In the genomic region with DNA sequence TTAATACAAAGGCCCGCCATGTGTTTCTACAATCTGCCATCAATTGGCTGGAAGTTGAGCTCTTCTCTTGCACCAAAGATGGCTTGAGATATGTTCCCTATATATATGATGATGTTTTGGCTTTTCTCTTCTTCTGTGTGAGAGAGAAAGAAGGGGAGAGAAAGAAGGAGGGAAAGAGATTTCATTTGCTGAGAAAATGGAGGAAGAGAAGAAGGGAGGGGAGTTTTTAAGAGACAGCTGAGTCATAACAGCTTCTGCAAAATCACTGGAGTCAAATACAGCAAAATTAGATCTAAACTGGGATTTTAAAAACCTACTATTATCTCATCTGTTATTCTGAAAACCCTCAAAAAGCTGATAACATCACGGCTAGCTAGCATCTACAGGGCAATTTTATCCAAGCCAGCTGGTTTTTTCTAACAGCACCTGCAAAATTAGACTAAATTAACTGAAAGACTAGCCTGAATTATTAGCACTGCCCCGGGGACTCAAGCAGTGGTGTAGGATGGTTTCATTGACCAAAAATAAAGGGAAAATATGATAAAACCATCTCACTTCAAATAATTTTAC, we compare ENCODE assay signal across 30 cellular contexts.
"Had no signal": no experiment of that assay in that cellular context is flagged by ENCODE, and none has a peak within 500 bp of the region (broad histone marks: within the 10 kb centered on the region; RNA-seq: fewer than 3 reads in every experiment).

No MANE protein-coding gene starts in this region.

- H3K36me3 ChIP-seq: colonic mucosa, gastroesophageal sphincter, heart right ventricle, left lung, neural progenitor cell, right lobe of liver, suprapubic skin had no signal

- H3K4me3 ChIP-seq: colonic mucosa, gastroesophageal sphincter, heart right ventricle, left lung, mucosa of descending colon, neural progenitor cell, right lobe of liver, suprapubic skin had no signal

- H3K27ac Mint-ChIP-seq: dendritic cell treated with granulocyte-macrophage colony-stimulating factor and Interleukin-4, amounts not matched to agents 40 ng/mL and 50 ng/mL, for 4 days; endodermal cell; mesothelial cell of epicardium; nephron; neural progenitor cell; progenitor cell of endocrine pancreas; stimulated activated naive CD8-positive, alpha-beta T cell treated with anti-CD3 and anti-CD28 coated beads, Interleukin-15, amount 100 ng/mL, for 72 hours had no signal

- H3K4me1 Mint-ChIP-seq: mesothelial cell of epicardium; naive B cell; nephron; neural progenitor cell; stimulated activated naive CD8-positive, alpha-beta T cell treated with anti-CD3 and anti-CD28 coated beads, Interleukin-15, amount 100 ng/mL, for 72 hours had no signal

- H3K4me3 Mint-ChIP-seq: dendritic cell treated with granulocyte-macrophage colony-stimulating factor and Interleukin-4, amounts not matched to agents 40 ng/mL and 50 ng/mL, for 4 days; endodermal cell; mesothelial cell of epicardium; nephron; neural progenitor cell; stimulated activated naive CD8-positive, alpha-beta T cell treated with anti-CD3 and anti-CD28 coated beads, Interleukin-15, amount 100 ng/mL, for 72 hours had no signal

- H3K9me3 ChIP-seq: colonic mucosa, gastroesophageal sphincter, heart right ventricle, left lung, mucosa of descending colon, right lobe of liver, suprapubic skin had no signal

- H3K4me2 ChIP-seq: neural progenitor cell had no signal

- H3K9ac ChIP-seq: neural progenitor cell, parathyroid adenoma had no signal

- H3K27me3 ChIP-seq: colonic mucosa, foreskin keratinocyte, gastroesophageal sphincter, heart right ventricle, left lung, neural progenitor cell, right lobe of liver, suprapubic skin had no signal

- ATAC-seq: esophagus mucosa; foreskin keratinocyte; gastroesophageal sphincter; heart right ventricle; left cardiac atrium; left lung; mucosa of descending colon; right lobe of liver; stimulated activated naive CD8-positive, alpha-beta T cell treated with anti-CD3 and anti-CD28 coated beads, Interleukin-15, amount 100 ng/mL, for 72 hours had no signal

- FAIRE-seq: islet of Langerhans, small intestine had no signal

- H3K36me3 Mint-ChIP-seq: mesothelial cell of epicardium, naive B cell, neural progenitor cell had no signal

- H3K79me2 ChIP-seq: parathyroid adenoma had no signal

- H3K27ac ChIP-seq: colonic mucosa, epithelial cell of prostate, foreskin keratinocyte, gastroesophageal sphincter, heart right ventricle, left lung, neural progenitor cell, parathyroid adenoma, right lobe of liver, suprapubic skin had no signal

- H3K4me1 ChIP-seq: colonic mucosa, foreskin keratinocyte, gastroesophageal sphincter, heart right ventricle, left lung, neural progenitor cell, parathyroid adenoma, right lobe of liver, suprapubic skin had no signal

- DNase-seq: colonic mucosa; effector CD8-positive, alpha-beta T cell; endodermal cell; foreskin keratinocyte; heart right ventricle; hippocampal formation; left cardiac atrium; left lung; mesenchymal stem cell; mucosa of descending colon; naive B cell; right lobe of liver; small intestine; stimulated activated CD4-positive, alpha-beta T cell treated with anti-CD3 and anti-CD28 coated beads, Interleukin-15, amount 100 ng/mL, for 24 hours; stimulated activated CD4-positive, alpha-beta T cell treated with anti-CD3 and anti-CD28 coated beads, Interleukin-2, amount 100 ng/mL, for 48 hours; stimulated activated CD8-positive, alpha-beta memory T cell treated with anti-CD3 and anti-CD28 coated beads, Interleukin-4, amount 100 ng/mL, for 48 hours; stimulated activated naive CD4-positive, alpha-beta T cell; stimulated activated naive CD8-positive, alpha-beta T cell treated with anti-CD3 and anti-CD28 coated beads, Interleukin-15, amount 100 ng/mL, for 72 hours; trophoblast cell had no signal

- H3K27me3 Mint-ChIP-seq: dendritic cell treated with granulocyte-macrophage colony-stimulating factor and Interleukin-4, amounts not matched to agents 40 ng/mL and 50 ng/mL, for 4 days; naive B cell; progenitor cell of endocrine pancreas; stimulated activated naive CD8-positive, alpha-beta T cell treated with anti-CD3 and anti-CD28 coated beads, Interleukin-15, amount 100 ng/mL, for 72 hours had no signal

- H3K9me3 Mint-ChIP-seq: dendritic cell treated with granulocyte-macrophage colony-stimulating factor and Interleukin-4, amounts not matched to agents 40 ng/mL and 50 ng/mL, for 4 days; nephron; neural progenitor cell; stimulated activated naive CD8-positive, alpha-beta T cell treated with anti-CD3 and anti-CD28 coated beads, Interleukin-15, amount 100 ng/mL, for 72 hours had no signal

- H2AFZ ChIP-seq: neural progenitor cell, parathyroid adenoma had no signal
